ENCODE assay signal across 15 cellular contexts in genomic region chr11:32069361-32070058, GRCh38. TPM values are rescaled to one million over a fixed set of nuclear protein-coding genes. Genes with fewer than 3 reads are reported as not detected.
DNase-seq lines count a peak whose midpoint lies in the region; ATAC-seq and TF ChIP-seq lines count a peak whose summit lies in the region.
"Had no signal": no experiment of that assay in that cellular context is flagged by ENCODE, and none has a peak within 500 bp of the region (broad histone marks: within the 10 kb centered on the region; RNA-seq: fewer than 3 reads in every experiment).

No MANE protein-coding gene starts in this region.

- H3K9me3 ChIP-seq in right lobe of liver: no peaks in the 10 kb centered on the region

- ATAC-seq in GM19023 (IDR thresholded peaks at IDR 0.05; ENCODE audit: unreplicated experiment): peak; percentile 65
- peak; percentile 88 for ATAC-seq in GM21529 (IDR thresholded peaks at IDR 0.05; ENCODE audit: unreplicated experiment)
- peak; percentile 67 for ATAC-seq in HG03135 (IDR thresholded peaks at IDR 0.05; ENCODE audit: unreplicated experiment)
- ATAC-seq in esophagus mucosa: peak; percentile 58
- no peak for ATAC-seq in left cardiac atrium
- no peak for ATAC-seq in SK-N-SH treated with all-trans-retinoic acid at 6 μM for 48 hours
- ATAC-seq in right lobe of liver: no peak
- ATAC-seq: T-cell had no signal

- H3K4me1 Mint-ChIP-seq in chondrocyte (ENCODE audit: low read depth): no peaks in the 10 kb centered on the region
- H3K4me1 Mint-ChIP-seq: T-cell had no signal

- no peak for TF ChIP-seq POLR2A in right lobe of liver (IDR thresholded peaks at IDR 0.05)

- WGBS in right lobe of liver (ENCODE audit: insufficient coverage, low coverage, low lambda C conversion rate, missing lambda C conversion rate): 46% methylated on average over 6 of the region's 6 CpGs

- no peaks in the 10 kb centered on the region for H3K36me3 ChIP-seq in right lobe of liver

- no peak for TF ChIP-seq CTCF in chondrocyte (IDR thresholded peaks at IDR 0.05)
- no peak for TF ChIP-seq CTCF in right lobe of liver (IDR thresholded peaks at IDR 0.05)

- intact Hi-C loops in left cardiac atrium (cut with DNase I): no loop called here
- intact Hi-C loops in right lobe of liver (cut with DNase I): no loop called here

- no peaks in the 10 kb centered on the region for H3K9me3 Mint-ChIP-seq in chondrocyte (ENCODE audit: low read depth)
- H3K9me3 Mint-ChIP-seq: HFFc6, T-cell had no signal

- H3K27ac Mint-ChIP-seq in chondrocyte (ENCODE audit: unreplicated experiment): no peak overlapping the region
- H3K27ac Mint-ChIP-seq: HFFc6, T-cell had no signal

- no peaks in the 10 kb centered on the region for H3K36me3 Mint-ChIP-seq in chondrocyte (ENCODE audit: low read depth)
- H3K36me3 Mint-ChIP-seq: T-cell had no signal

- no peak overlapping the region for H3K27ac ChIP-seq in right lobe of liver
- H3K27ac ChIP-seq: C4-2B had no signal

- H3K27me3 ChIP-seq in right lobe of liver: no peaks in the 10 kb centered on the region

- DNase-seq in chondrocyte (ENCODE audit: low spot score) (no peak), left cardiac atrium (no peak), right lobe of liver (no peak)
- DNase-seq: activated CD4-positive, alpha-beta T cell treated with anti-CD3 and anti-CD28 coated beads for 1 hour; aorta; HFFc6; NCI-H2171; T-cell had no signal

- no peaks in the 10 kb centered on the region for H3K4me1 ChIP-seq in right lobe of liver

- no peak overlapping the region for H3K4me3 Mint-ChIP-seq in chondrocyte (ENCODE audit: unreplicated experiment)
- H3K4me3 Mint-ChIP-seq: HFFc6, T-cell had no signal

- peaks cover 56% of the 10 kb centered on the region for H3K27me3 Mint-ChIP-seq in chondrocyte (ENCODE audit: low read depth)

- no peak overlapping the region for H3K4me3 ChIP-seq in right lobe of liver
- H3K4me3 ChIP-seq: smooth muscle cell had no signal

TF ChIP-seq in SK-N-SH treated with all-trans-retinoic acid at 6 μM for 48 hours, 23 proteins besides CTCF, POLR2A, EP300 and RAD21:
- no peak for TF ChIP-seq ZNF70 (CRISPR knock-in tag; IDR thresholded peaks at IDR 0.05)
- TF ChIP-seq GLIS3 (CRISPR knock-in tag; IDR thresholded peaks at IDR 0.05): no peak
- no peak for TF ChIP-seq TOX (CRISPR knock-in tag; IDR thresholded peaks at IDR 0.05; ENCODE audit: borderline replicate concordance)
- TF ChIP-seq ZNF565 (CRISPR knock-in tag; conservative IDR thresholded peaks at IDR 0.05; ENCODE audit: low read depth): no peak
- no peak for TF ChIP-seq TCF4 (CRISPR knock-in tag; IDR thresholded peaks at IDR 0.05; ENCODE audit: borderline replicate concordance)
- TF ChIP-seq ZC3H10 (CRISPR knock-in tag; IDR thresholded peaks at IDR 0.05): no peak
TF ChIP-seq in SK-N-SH treated with all-trans-retinoic acid at 6 μM for 48 hours: peak in this region for 0.

RNA-seq across cellular contexts. Expression of gene RCN1, which starts 21.4 kb away (rescaled TPM):
- total RNA-seq in esophagus mucosa (21.6 TPM), chondrocyte (154 to 232 TPM (median 221 TPM) in 3 replicates), left cardiac atrium (10 to 100 TPM; 47.9 to 48.3 TPM), right lobe of liver (10 to 100 TPM; 30.7 to 52.4 (median 37.7) TPM)

Comparison
In these comparisons a context has a peak if more than half of its experiments do, and no peak if none do; other contexts are left out.
1. ATAC-seq: peak in GM19023 (single experiment), GM21529 (single experiment), HG03135 (single experiment) and esophagus mucosa (single experiment); none in left cardiac atrium (0 of 2), SK-N-SH treated with all-trans-retinoic acid at 6 μM for 48 hours (single experiment) and right lobe of liver (0 of 4).